29 cellular contexts compared by ENCODE assay signal in the genomic region with DNA sequence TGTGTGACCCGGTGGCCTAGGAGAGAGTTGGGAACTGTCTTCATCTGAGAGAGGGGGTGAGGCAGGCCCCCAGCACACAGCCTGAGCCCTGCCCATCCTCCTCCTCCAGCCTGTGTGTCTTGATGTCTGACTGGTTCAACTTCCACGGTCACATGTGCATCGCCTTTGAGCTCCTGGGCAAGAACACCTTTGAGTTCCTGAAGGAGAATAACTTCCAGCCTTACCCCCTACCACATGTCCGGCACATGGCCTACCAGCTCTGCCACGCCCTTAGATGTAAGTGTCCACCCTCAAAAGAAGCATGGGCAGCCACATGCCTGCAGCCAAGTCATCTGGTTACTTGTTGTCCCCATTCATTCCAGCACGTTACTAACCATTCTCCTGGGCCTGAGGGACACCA. TPM values are rescaled to one million over a fixed set of nuclear protein-coding genes. Genes with fewer than 3 reads are reported as not detected.
DNase-seq lines count a peak whose midpoint lies in the region; ATAC-seq, FAIRE-seq and TF ChIP-seq lines count a peak whose summit lies in the region.
"Had no signal": no experiment of that assay in that cellular context is flagged by ENCODE, and none has a peak within 500 bp of the region (broad histone marks: within the 10 kb centered on the region; RNA-seq: fewer than 3 reads in every experiment).

No MANE protein-coding gene starts in this region.

- H3K27me3 Mint-ChIP-seq in T-helper 2 cell treated with Interferon-gamma antibody and Interleukin-4, amounts not matched to agents 5 μg/mL and 100 μg/mL, for 36 hours (ENCODE audit: low read depth) = no peaks in the 10 kb centered on the region
- H3K27me3 Mint-ChIP-seq in activated CD8-positive, alpha-beta T cell treated with anti-CD3 and anti-CD28 coated beads, Interleukin-2, amount 10 ng/mL, durations not matched to agents 7 days and 5 days (ENCODE audit: low read depth) = no peaks in the 10 kb centered on the region
- no peaks in the 10 kb centered on the region for H3K27me3 Mint-ChIP-seq in naive B cell

- no peak for ATAC-seq in activated CD8-positive, alpha-beta T cell treated with anti-CD3 and anti-CD28 coated beads, Interleukin-2, amount 10 ng/mL, durations not matched to agents 7 days and 5 days
- no peak for ATAC-seq in naive B cell (ENCODE audit: low read depth in 2 of 2)
- no peak for ATAC-seq in HG03342 (IDR thresholded peaks at IDR 0.05; ENCODE audit: unreplicated experiment)
- ATAC-seq: activated CD4-positive, CD25-positive, alpha-beta regulatory T cell treated with anti-CD3 and anti-CD28 coated beads, Interleukin-2, amount 50 U/mL, for 24 hours; GM12878; heart right ventricle; pancreas had no signal

- peaks cover 6% of the 10 kb centered on the region for H3K4me1 Mint-ChIP-seq in T-helper 2 cell treated with Interferon-gamma antibody and Interleukin-4, amounts not matched to agents 5 μg/mL and 100 μg/mL, for 36 hours (ENCODE audit: low read depth)
- H3K4me1 Mint-ChIP-seq in activated CD8-positive, alpha-beta T cell treated with anti-CD3 and anti-CD28 coated beads, Interleukin-2, amount 10 ng/mL, durations not matched to agents 7 days and 5 days (ENCODE audit: low read depth) = peaks cover 36% of the 10 kb centered on the region
- H3K4me1 Mint-ChIP-seq in naive B cell = peaks cover 52 to 66% (median 57%) of the 10 kb centered on the region in 3 donors

- CTCF ChIA-PET in activated CD8-positive, alpha-beta T cell treated with anti-CD3 and anti-CD28 coated beads, Interleukin-2, amount 10 ng/mL, durations not matched to agents 7 days and 5 days (lab: Charles Lee) = interaction anchor here (0.6 to 13.3 kb wide), 5 partner anchors 6 to 32 kb away, joined by 3 to 228 read pairs (median 3); a partner anchor contains a TSS

- no peaks in the 10 kb centered on the region for H3K9me3 Mint-ChIP-seq in T-helper 2 cell treated with Interferon-gamma antibody and Interleukin-4, amounts not matched to agents 5 μg/mL and 100 μg/mL, for 36 hours
- H3K9me3 Mint-ChIP-seq in activated CD8-positive, alpha-beta T cell treated with anti-CD3 and anti-CD28 coated beads, Interleukin-2, amount 10 ng/mL, durations not matched to agents 7 days and 5 days (ENCODE audit: insufficient read depth) = no peaks in the 10 kb centered on the region
- no peaks in the 10 kb centered on the region for H3K9me3 Mint-ChIP-seq in naive B cell
- H3K9me3 Mint-ChIP-seq: CD14-positive monocyte, nephron had no signal

- TF ChIP-seq POLR2A in GM12892 (IDR thresholded peaks at IDR 0.05; ENCODE audit: low read depth, low read length) = 0 out of 2 replicates have a peak, but pooled peaks have one; percentile 16

- no peak for FAIRE-seq in GM12892 (lab: Jason Lieb, UNC)
- FAIRE-seq: astrocyte, endometrium, GM12878, pancreas had no signal

- H3K36me3 Mint-ChIP-seq in T-helper 2 cell treated with Interferon-gamma antibody and Interleukin-4, amounts not matched to agents 5 μg/mL and 100 μg/mL, for 36 hours (ENCODE audit: low read depth) = peaks cover 70% of the 10 kb centered on the region
- H3K36me3 Mint-ChIP-seq in activated CD8-positive, alpha-beta T cell treated with anti-CD3 and anti-CD28 coated beads, Interleukin-2, amount 10 ng/mL, durations not matched to agents 7 days and 5 days (ENCODE audit: low read depth) = peaks cover 83% of the 10 kb centered on the region
- H3K36me3 Mint-ChIP-seq in naive B cell = peaks cover 4 to 17% of the 10 kb centered on the region in 2 donors

- POLR2A ChIA-PET in activated CD8-positive, alpha-beta T cell treated with anti-CD3 and anti-CD28 coated beads, Interleukin-2, amount 10 ng/mL, durations not matched to agents 7 days and 5 days (lab: Charles Lee) = no interaction called here

- H3K4me3 Mint-ChIP-seq in T-helper 2 cell treated with Interferon-gamma antibody and Interleukin-4, amounts not matched to agents 5 μg/mL and 100 μg/mL, for 36 hours = no peak overlapping the region
- H3K4me3 Mint-ChIP-seq in activated CD8-positive, alpha-beta T cell treated with anti-CD3 and anti-CD28 coated beads, Interleukin-2, amount 10 ng/mL, durations not matched to agents 7 days and 5 days = no peak overlapping the region
- H3K4me3 Mint-ChIP-seq in naive B cell = peak overlapping the region in 1 of 8 donors; percentile 66
- H3K4me3 Mint-ChIP-seq: CD14-positive monocyte, nephron had no signal

- H3K27ac Mint-ChIP-seq in T-helper 2 cell treated with Interferon-gamma antibody and Interleukin-4, amounts not matched to agents 5 μg/mL and 100 μg/mL, for 36 hours = peak overlapping the region; percentile 36
- peak overlapping the region; percentile 84 for H3K27ac Mint-ChIP-seq in activated CD8-positive, alpha-beta T cell treated with anti-CD3 and anti-CD28 coated beads, Interleukin-2, amount 10 ng/mL, durations not matched to agents 7 days and 5 days
- H3K27ac Mint-ChIP-seq in naive B cell = peak overlapping the region in 5 of 6 donors; percentile 15 to 90 (median 84)
- H3K27ac Mint-ChIP-seq: nephron had no signal

- no peak for DNase-seq in T-helper 2 cell treated with Interferon-gamma antibody and Interleukin-4, amounts not matched to agents 5 μg/mL and 100 μg/mL, for 36 hours (ENCODE audit: low spot score)
- DNase-seq in T-helper 2 cell (no peak), GM12892 (ENCODE audit: insufficient read length) (no peak), naive B cell (no peak), anterior cingulate cortex (lab: John Stamatoyannopoulos, UW) (no peak), NCI-H187 treated with DMSO at 0.1 percent for 48 hours (lab: John Stamatoyannopoulos, UW) (no peak)
- no peak for DNase-seq in activated CD8-positive, alpha-beta T cell treated with anti-CD3 and anti-CD28 coated beads, Interleukin-2, amount 10 ng/mL, durations not matched to agents 7 days and 5 days
- DNase-seq: central memory CD4-positive, alpha-beta T cell; esophagus squamous epithelium; foreskin melanocyte; heart right ventricle; IMR-90; kidney glomerular epithelial cell; NCI-H1092; NCI-H187; NCI-H2171 treated with DMSO at 0.1 percent for 48 hours; NCI-H510A treated with DMSO at 0.1 percent for 48 hours; SIG-M5; stimulated activated CD4-positive, alpha-beta T cell treated with anti-CD3 and anti-CD28 coated beads, Interleukin-4, amount 100 ng/mL, for 1 hour; stimulated activated naive CD4-positive, alpha-beta T cell; testis had no signal

RNA-seq across cellular contexts. Expression of a gene that starts 10.1 kb away (rescaled TPM):
- polyA plus RNA-seq in GM12892 (2012; ENCODE audit: missing spikeins) = 57.7 TPM
- total RNA-seq in activated CD8-positive, alpha-beta T cell treated with anti-CD3 and anti-CD28 coated beads, Interleukin-2, amount 10 ng/mL, durations not matched to agents 7 days and 5 days = 100 to 1,000 TPM; 125 to 128 TPM
- 100 to 1,000 TPM in 1 of 6 donors, 10 to 100 TPM in 5; 53.1 to 118 (median 61.9) TPM for polyA plus RNA-seq in naive B cell (ENCODE audit: low read depth in 6 of 6)
